In the genomic region with DNA sequence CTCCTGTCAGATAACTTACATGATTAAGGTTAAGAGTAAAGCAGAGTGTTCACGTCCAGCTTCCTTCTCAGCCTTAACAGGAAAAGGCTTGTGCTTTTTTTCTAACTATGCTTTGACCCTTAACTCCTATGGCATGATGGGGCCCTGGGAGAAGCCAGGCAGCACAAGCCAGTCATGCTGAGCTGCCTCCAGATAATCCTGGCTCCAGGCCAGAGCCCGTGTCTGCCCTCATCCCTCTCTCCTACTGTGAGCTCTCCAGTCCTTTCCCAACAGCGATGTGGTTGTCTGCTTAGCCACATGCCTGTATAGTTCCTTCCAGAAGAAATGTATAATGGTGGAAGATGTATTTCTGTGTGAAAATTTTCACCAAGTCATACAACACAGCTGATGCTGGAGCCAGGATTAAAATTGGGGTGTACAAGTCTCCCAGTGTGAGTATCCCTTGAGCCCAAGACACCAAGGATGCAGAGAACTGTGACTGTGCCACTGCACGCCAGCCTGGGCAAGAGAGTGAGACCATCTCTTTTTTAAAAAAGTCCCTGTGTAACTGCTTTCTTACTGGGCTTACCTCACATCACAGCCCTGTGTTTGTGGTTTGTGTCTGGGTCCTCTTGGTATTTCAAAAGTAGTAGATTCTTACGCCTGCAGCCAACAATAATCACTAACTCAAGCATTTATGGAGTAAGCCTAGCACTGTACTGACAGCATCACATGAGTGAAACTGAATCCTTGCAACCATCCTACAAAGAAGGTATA, we compare ENCODE assay signal across 8 cellular contexts. TPM values are rescaled to one million over a fixed set of nuclear protein-coding genes. Genes with fewer than 3 reads are reported as not detected.
DNase-seq lines count a peak whose midpoint lies in the region; ATAC-seq and TF ChIP-seq lines count a peak whose summit lies in the region.

No MANE protein-coding gene starts in this region.

- H3K27me3 ChIP-seq in ascending aorta = no peaks in the 10 kb centered on the region

- POLR2A ChIA-PET in activated CD4-positive, alpha-beta T cell treated with anti-CD3 and anti-CD28 coated beads for 36 hours (lab: Charles Lee) = no interaction called here
- POLR2A ChIA-PET in T-cell (lab: Charles Lee) = no interaction called here

- H3K27me3 Mint-ChIP-seq in activated CD4-positive, alpha-beta T cell treated with anti-CD3 and anti-CD28 coated beads for 36 hours = no peaks in the 10 kb centered on the region
- H3K27me3 Mint-ChIP-seq in T-cell = no peaks in the 10 kb centered on the region

- no peak for TF ChIP-seq CTCF in ascending aorta (IDR thresholded peaks at IDR 0.05)

- peaks cover 63% of the 10 kb centered on the region for H3K36me3 Mint-ChIP-seq in activated CD4-positive, alpha-beta T cell treated with anti-CD3 and anti-CD28 coated beads for 36 hours (ENCODE audit: low read depth)
- H3K36me3 Mint-ChIP-seq in T-cell = peaks cover 33% of the 10 kb centered on the region

- H3K4me1 Mint-ChIP-seq in activated CD4-positive, alpha-beta T cell treated with anti-CD3 and anti-CD28 coated beads for 36 hours = peaks cover 3% of the 10 kb centered on the region
- H3K4me1 Mint-ChIP-seq in T-cell = no peaks in the 10 kb centered on the region

- H3K4me3 Mint-ChIP-seq in activated CD4-positive, alpha-beta T cell treated with anti-CD3 and anti-CD28 coated beads for 36 hours = no peak overlapping the region
- H3K4me3 Mint-ChIP-seq in T-cell = no peak overlapping the region

- peaks cover 0 to 2% of the 10 kb centered on the region in 2 donors for H3K4me1 ChIP-seq in ascending aorta

- CTCF ChIA-PET in activated CD4-positive, alpha-beta T cell treated with anti-CD3 and anti-CD28 coated beads for 36 hours (lab: Charles Lee) = no interaction called here
- CTCF ChIA-PET in T-cell (lab: Charles Lee) = interaction anchor here in 1 of 2 donors (1.2 kb wide), 1 partner anchor 11 kb away, joined by 5 read pairs; no protein-coding TSS in a partner anchor

- H3K4me3 ChIP-seq in ascending aorta = no peak overlapping the region

- intact Hi-C loops in activated CD4-positive, alpha-beta T cell treated with anti-CD3 and anti-CD28 coated beads for 36 hours (cut with DNase I, micrococcal nuclease) = no loop called here
- intact Hi-C loops in ascending aorta (cut with DNase I) = no loop called here

- ATAC-seq in activated CD4-positive, alpha-beta T cell treated with anti-CD3 and anti-CD28 coated beads for 36 hours = no peak
- ATAC-seq in T-cell (replicated peaks in 1 of 4) (no peak), GM19452 (IDR thresholded peaks at IDR 0.05; ENCODE audit: unreplicated experiment) (no peak)

- H3K27ac ChIP-seq in ascending aorta = peak overlapping the region; percentile 8 to 36

- no peak for DNase-seq in activated CD4-positive, alpha-beta T cell treated with anti-CD3 and anti-CD28 coated beads for 36 hours
- DNase-seq in activated CD4-positive, alpha-beta T cell treated with anti-CD3 and anti-CD28 coated beads for 4 hours = no peak
- DNase-seq in ascending aorta (ENCODE audit: low spot score in 2 of 2) (peak in 1 of 2 donors; percentile 69), hepatic stellate cell (ENCODE audit: low spot score) (peak; percentile 82), stromal cell of bone marrow (ENCODE audit: low read depth) (peak; percentile 66), T-cell (no peak), NCI-H1694 treated with DMSO at 0.1 percent for 48 hours (lab: John Stamatoyannopoulos, UW) (no peak)

- H3K9me3 Mint-ChIP-seq in activated CD4-positive, alpha-beta T cell treated with anti-CD3 and anti-CD28 coated beads for 36 hours (ENCODE audit: low read depth) = no peaks in the 10 kb centered on the region
- H3K9me3 Mint-ChIP-seq in T-cell = no peaks in the 10 kb centered on the region

- H3K27ac Mint-ChIP-seq in activated CD4-positive, alpha-beta T cell treated with anti-CD3 and anti-CD28 coated beads for 36 hours = peak overlapping the region; percentile 49
- H3K27ac Mint-ChIP-seq in T-cell = no peak overlapping the region

- H3K9me3 ChIP-seq in ascending aorta = no peaks in the 10 kb centered on the region

- H3K36me3 ChIP-seq in ascending aorta = peaks cover 44 to 58% of the 10 kb centered on the region in 2 donors

RNA-seq across cellular contexts. Expression of a gene that starts 7.9 kb away (rescaled TPM):
- 10 to 100 TPM; 28.0 to 35.3 TPM for total RNA-seq in activated CD4-positive, alpha-beta T cell treated with anti-CD3 and anti-CD28 coated beads for 36 hours
- total RNA-seq in ascending aorta (19.9 TPM), T-cell (100 to 1,000 TPM in 2 of 5 donors, 10 to 100 TPM in 3; 84.5 to 111 (median 93.4) TPM)

RNA-seq across cellular contexts. Expression of a gene that starts 9.8 kb away (rescaled TPM):
- total RNA-seq in activated CD4-positive, alpha-beta T cell treated with anti-CD3 and anti-CD28 coated beads for 36 hours = 100 to 1,000 TPM; 129 to 182 TPM
- total RNA-seq in ascending aorta = 36.3 TPM
- total RNA-seq in T-cell = 10 to 100 TPM; 47.7 to 61.3 (median 52.5) TPM

RNA-seq across cellular contexts. Expression of a gene that starts 30.3 kb away (rescaled TPM):
- total RNA-seq in activated CD4-positive, alpha-beta T cell treated with anti-CD3 and anti-CD28 coated beads for 36 hours = not detected
- total RNA-seq in ascending aorta = 9.7 TPM
- total RNA-seq in T-cell = not detected

RNA-seq across cellular contexts. Expression of a gene that starts 52.3 kb away (rescaled TPM):
- under 1 TPM in 1 of 2 experiments, not detected in 1; 0.16 TPM for total RNA-seq in activated CD4-positive, alpha-beta T cell treated with anti-CD3 and anti-CD28 coated beads for 36 hours
- total RNA-seq in ascending aorta (not detected), T-cell (not detected)

Comparison
In these comparisons a context has a peak if more than half of its experiments do, and no peak if none do; other contexts are left out.
1. DNase-seq: peak in hepatic stellate cell (single experiment) and stromal cell of bone marrow (single experiment); none in activated CD4-positive, alpha-beta T cell treated with anti-CD3 and anti-CD28 coated beads for 36 hours (single experiment), activated CD4-positive, alpha-beta T cell treated with anti-CD3 and anti-CD28 coated beads for 4 hours (0 of 2), T-cell (0 of 34) and NCI-H1694 treated with DMSO at 0.1 percent for 48 hours (single experiment).